ENCODE assay signal across 7 cellular contexts in genomic region chr4:179569549-179569948, GRCh38.
"Had no signal": no experiment of that assay in that cellular context is flagged by ENCODE, and none has a peak within 500 bp of the region (broad histone marks: within the 10 kb centered on the region; RNA-seq: fewer than 3 reads in every experiment).

No MANE protein-coding gene starts in this region.

- FAIRE-seq: G401.6, GM12891, GM12892, GM18507, GM19239 had no signal

- DNase-seq: GDM1, GF-D8 had no signal
